Comparison of ENCODE assay signal across 8 cellular contexts in the genomic region with DNA sequence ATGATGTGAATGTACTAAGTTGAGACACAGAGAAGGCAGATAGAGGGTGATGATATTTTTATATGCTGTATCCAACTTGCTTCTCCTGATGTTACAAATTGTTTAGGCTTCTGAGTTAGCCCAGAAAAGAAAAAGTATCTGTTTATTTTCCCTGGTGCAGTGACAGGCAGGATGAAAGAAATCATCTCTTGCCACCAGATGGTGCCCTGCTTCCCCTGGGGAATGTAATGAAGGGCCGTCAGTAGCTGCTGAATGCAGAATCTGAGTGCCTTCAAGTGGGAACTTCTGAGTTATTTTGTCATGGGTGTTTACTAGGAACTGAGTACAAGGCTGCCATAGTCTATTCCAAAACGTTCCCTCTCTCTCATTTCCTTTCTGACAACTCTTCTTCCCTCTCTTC.
DNase-seq lines count a peak whose midpoint lies in the region; ATAC-seq and TF ChIP-seq lines count a peak whose summit lies in the region.

No MANE protein-coding gene starts in this region.

- peaks cover 6% of the 10 kb centered on the region for H3K4me1 Mint-ChIP-seq in type B pancreatic cell (ENCODE audit: unreplicated experiment)
- no peaks in the 10 kb centered on the region for H3K4me1 Mint-ChIP-seq in activated naive CD8-positive, alpha-beta T cell treated with anti-CD3 and anti-CD28 coated beads, Interleukin-2, amount 50 U/mL, for 24 hours

- peaks cover 4% of the 10 kb centered on the region for H3K27me3 Mint-ChIP-seq in type B pancreatic cell
- no peaks in the 10 kb centered on the region for H3K27me3 Mint-ChIP-seq in activated naive CD8-positive, alpha-beta T cell treated with anti-CD3 and anti-CD28 coated beads, Interleukin-2, amount 50 U/mL, for 24 hours

- peak; percentile 43 for TF ChIP-seq CTCF in GM12865 (IDR thresholded peaks at IDR 0.05; ENCODE audit: insufficient read depth, low read depth, low read length, missing control alignments)
- peak; percentile 78 for TF ChIP-seq CTCF in type B pancreatic cell (conservative IDR thresholded peaks at IDR 0.05)

- no peaks in the 10 kb centered on the region for H3K27me3 ChIP-seq in SJSA1 (replicated peaks)

- H3K4me3 ChIP-seq in GM12865 (ENCODE audit: low read depth, low read length) (no peak overlapping the region), SJSA1 (no peak overlapping the region)

- no peak overlapping the region for H3K27ac ChIP-seq in SJSA1

- DNase-seq in GM12865 (ENCODE audit: low read depth) (peak; percentile 21), HK-2 (ENCODE audit: unreplicated experiment) (peak; percentile 16), SJSA1 (ENCODE audit: low read depth in 1 of 2, low spot score in 2 of 2) (peak; percentile 31 to 44), left ventricle myocardium superior (no peak), type B pancreatic cell (ENCODE audit: extremely low spot score, unreplicated experiment) (no peak), NCI-H1048 (lab: John Stamatoyannopoulos, UW) (no peak)
- DNase-seq in activated naive CD8-positive, alpha-beta T cell treated with anti-CD3 and anti-CD28 coated beads, Interleukin-2, amount 50 U/mL, for 24 hours = no peak

- H3K4me3 Mint-ChIP-seq in type B pancreatic cell = no peak overlapping the region
- H3K4me3 Mint-ChIP-seq in activated naive CD8-positive, alpha-beta T cell treated with anti-CD3 and anti-CD28 coated beads, Interleukin-2, amount 50 U/mL, for 24 hours = no peak overlapping the region

- no peaks in the 10 kb centered on the region; the same call in 1 of the 2 replicates for H3K9me3 ChIP-seq in SJSA1 (replicated peaks)

- no peak overlapping the region for H3K27ac Mint-ChIP-seq in type B pancreatic cell
- no peak overlapping the region for H3K27ac Mint-ChIP-seq in activated naive CD8-positive, alpha-beta T cell treated with anti-CD3 and anti-CD28 coated beads, Interleukin-2, amount 50 U/mL, for 24 hours

- no peaks in the 10 kb centered on the region for H3K36me3 Mint-ChIP-seq in type B pancreatic cell
- H3K36me3 Mint-ChIP-seq in activated naive CD8-positive, alpha-beta T cell treated with anti-CD3 and anti-CD28 coated beads, Interleukin-2, amount 50 U/mL, for 24 hours (ENCODE audit: low read depth) = no peaks in the 10 kb centered on the region

- no peaks in the 10 kb centered on the region for H3K4me1 ChIP-seq in SJSA1 (replicated peaks)

- intact Hi-C loops in left ventricle myocardium superior (cut with micrococcal nuclease) = loop anchor here (2.0 kb wide), 1 partner anchor 420 kb away; no protein-coding TSS in a partner anchor

- no peaks in the 10 kb centered on the region for H3K9me3 Mint-ChIP-seq in type B pancreatic cell
- H3K9me3 Mint-ChIP-seq in activated naive CD8-positive, alpha-beta T cell treated with anti-CD3 and anti-CD28 coated beads, Interleukin-2, amount 50 U/mL, for 24 hours = no peaks in the 10 kb centered on the region

- H3K36me3 ChIP-seq in SJSA1 = no peaks in the 10 kb centered on the region

- ATAC-seq in left ventricle myocardium superior (peak; percentile 77), HG03025 (IDR thresholded peaks at IDR 0.05; ENCODE audit: low FRiP score, unreplicated experiment) (no peak)
- no peak for ATAC-seq in activated naive CD8-positive, alpha-beta T cell treated with anti-CD3 and anti-CD28 coated beads, Interleukin-2, amount 50 U/mL, for 24 hours

Comparison
In these comparisons a context has a peak if more than half of its experiments do, and no peak if none do; other contexts are left out.
1. DNase-seq: peak in GM12865 (single experiment), HK-2 (single experiment) and SJSA1 (2 of 2); none in left ventricle myocardium superior (single experiment), type B pancreatic cell (single experiment), NCI-H1048 (single experiment) and activated naive CD8-positive, alpha-beta T cell treated with anti-CD3 and anti-CD28 coated beads, Interleukin-2, amount 50 U/mL, for 24 hours (single experiment).